1 cellular context compared by ENCODE assay signal in genomic region chr2:96205238-96205637, GRCh38.
TF ChIP-seq lines count a peak whose summit lies in the region.

No MANE protein-coding gene starts in this region.

TF ChIP-seq in IMR-90, 13 proteins besides CTCF, POLR2A, EP300 and RAD21:
- peak; percentile 51; the same call in 1 of the 2 replicates for TF ChIP-seq NFE2L2 (IDR thresholded peaks at IDR 0.05; ENCODE audit: low read depth, low read length)
- TF ChIP-seq RCOR1 (IDR thresholded peaks at IDR 0.05; ENCODE audit: insufficient replicate concordance, low read length), result no peak
